22 cellular contexts compared by ENCODE assay signal in genomic region chr6:16179063-16179462, GRCh38.
"Had no signal": no experiment of that assay in that cellular context is flagged by ENCODE, and none has a peak within 500 bp of the region (broad histone marks: within the 10 kb centered on the region; RNA-seq: fewer than 3 reads in every experiment).

No MANE protein-coding gene starts in this region.

- H3K27me3 ChIP-seq: adrenal gland, MG63 had no signal

- ATAC-seq: PC-3 had no signal

- H3K4me3 ChIP-seq: adrenal gland, MG63 had no signal

- H3K27ac ChIP-seq: adrenal gland, KMS-11 had no signal

- H3K9me3 Mint-ChIP-seq: activated T-helper 17 cell treated with anti-CD3 and anti-CD28 coated beads, Interleukin-2, amount 50 U/mL, for 72 hours had no signal

- DNase-seq: activated CD4-positive, alpha-beta T cell treated with anti-CD3 and anti-CD28 coated beads for 48 hours; activated CD4-positive, alpha-beta T cell treated with anti-CD3 and anti-CD28 coated beads, Interleukin-2, amount 50 U/mL, for 48 hours; activated gamma-delta T cell; activated naive CD4-positive, alpha-beta T cell treated with anti-CD3 and anti-CD28 coated beads, Interleukin-2, amount 50 U/mL, for 16 hours; activated naive CD8-positive, alpha-beta T cell treated with anti-CD3 and anti-CD28 coated beads, Interleukin-2, amount 10 ng/mL, durations not matched to agents 7 days and 5 days; activated T-cell treated with anti-CD3 and anti-CD28 coated beads for 4 hours; activated T-cell treated with anti-CD3 and anti-CD28 coated beads, Interleukin-2, amount 50 U/mL, for 48 hours; adrenal gland; anterior cingulate cortex; cerebellar nuclear complex; MG63; MV-4-11; NCI-H1092 treated with DMSO at 0.1 percent for 48 hours; NCI-H1417 treated with DMSO at 0.1 percent for 48 hours; NCI-H1694; NCI-H2029 treated with DMSO at 0.1 percent for 48 hours; NCI-H446; NCI-H524; PC-3; SHP77 treated with DMSO at 0.1 percent for 48 hours had no signal

- H3K36me3 ChIP-seq: adrenal gland, MG63 had no signal

- H3K9me3 ChIP-seq: adrenal gland, MG63 had no signal

- H3K27me3 Mint-ChIP-seq: activated T-helper 17 cell treated with anti-CD3 and anti-CD28 coated beads, Interleukin-2, amount 50 U/mL, for 72 hours had no signal
